ENCODE assay signal across 10 cellular contexts in the genomic region with DNA sequence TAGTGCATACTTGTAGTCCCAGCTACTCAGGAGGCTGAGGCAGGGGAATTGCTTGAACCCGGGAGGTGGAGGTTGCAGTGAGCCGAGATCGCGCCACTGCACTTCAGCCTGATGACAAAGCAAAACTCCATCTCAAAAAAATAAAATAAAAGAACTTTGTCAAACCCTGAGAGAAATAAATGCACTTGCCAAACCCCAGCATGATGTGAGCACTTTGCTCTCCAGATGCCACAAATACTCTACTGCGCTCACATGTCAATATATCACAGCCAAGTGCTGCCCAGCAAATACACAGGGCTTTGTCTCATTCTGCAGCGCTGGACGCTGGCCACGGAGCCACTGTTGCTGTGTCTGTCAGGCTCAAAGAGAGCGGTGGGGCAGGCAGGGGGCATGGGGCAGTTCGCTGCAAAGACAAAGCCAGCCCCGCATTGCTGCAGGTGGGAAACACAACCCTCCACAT. TPM values are rescaled to one million over a fixed set of nuclear protein-coding genes. Genes with fewer than 3 reads are reported as not detected.
DNase-seq lines count a peak whose midpoint lies in the region; ATAC-seq and TF ChIP-seq lines count a peak whose summit lies in the region.
"Had no signal": no experiment of that assay in that cellular context is flagged by ENCODE, and none has a peak within 500 bp of the region (broad histone marks: within the 10 kb centered on the region; RNA-seq: fewer than 3 reads in every experiment).

No MANE protein-coding gene starts in this region.

- CTCF ChIA-PET in RWPE1 (lab: Yijun Ruan, JAX) = no interaction called here

- peaks cover 0 to 9% of the 10 kb centered on the region in 2 donors for H3K36me3 Mint-ChIP-seq in CD14-positive monocyte
- H3K36me3 Mint-ChIP-seq in activated T-helper 2 cell treated with anti-CD3 and anti-CD28 coated beads, Interferon-gamma antibody, Interleukin-2, Interleukin-4, amounts not matched to agents 10 μg/mL and 5 μg/mL and 100 μg/mL, durations not matched to agents 14 hours and 24 hours and 36 hours (ENCODE audit: low read depth) = no peaks in the 10 kb centered on the region

- POLR2A ChIA-PET in RWPE1 (lab: Yijun Ruan, JAX; ENCODE audit: low non-redundant PET) = no interaction called here

- peaks cover 85% of the 10 kb centered on the region for H3K4me1 Mint-ChIP-seq in CD14-positive monocyte
- peaks cover 6% of the 10 kb centered on the region for H3K4me1 Mint-ChIP-seq in activated T-helper 2 cell treated with anti-CD3 and anti-CD28 coated beads, Interferon-gamma antibody, Interleukin-2, Interleukin-4, amounts not matched to agents 10 μg/mL and 5 μg/mL and 100 μg/mL, durations not matched to agents 14 hours and 24 hours and 36 hours (ENCODE audit: low read depth)

- H3K27me3 Mint-ChIP-seq in CD14-positive monocyte (ENCODE audit: low read depth in 3 of 3) = peaks cover 0 to 3% (median 0%) of the 10 kb centered on the region in 3 donors
- H3K27me3 Mint-ChIP-seq in activated T-helper 2 cell treated with anti-CD3 and anti-CD28 coated beads, Interferon-gamma antibody, Interleukin-2, Interleukin-4, amounts not matched to agents 10 μg/mL and 5 μg/mL and 100 μg/mL, durations not matched to agents 14 hours and 24 hours and 36 hours (ENCODE audit: low read depth) = peaks cover 28% of the 10 kb centered on the region

- peak; percentile 72 for ATAC-seq in Right ventricle myocardium superior (ENCODE audit: poor library complexity)

- H3K9me3 Mint-ChIP-seq in CD14-positive monocyte = peaks cover 0 to 6% (median 0%) of the 10 kb centered on the region in 7 donors
- H3K9me3 Mint-ChIP-seq in activated T-helper 2 cell treated with anti-CD3 and anti-CD28 coated beads, Interferon-gamma antibody, Interleukin-2, Interleukin-4, amounts not matched to agents 10 μg/mL and 5 μg/mL and 100 μg/mL, durations not matched to agents 14 hours and 24 hours and 36 hours = no peaks in the 10 kb centered on the region

- H3K4me3 Mint-ChIP-seq in CD14-positive monocyte = peak overlapping the region in 1 of 2 donors; percentile 17
- no peak overlapping the region for H3K4me3 Mint-ChIP-seq in activated T-helper 2 cell treated with anti-CD3 and anti-CD28 coated beads, Interferon-gamma antibody, Interleukin-2, Interleukin-4, amounts not matched to agents 10 μg/mL and 5 μg/mL and 100 μg/mL, durations not matched to agents 14 hours and 24 hours and 36 hours (ENCODE audit: low read depth)

- DNase-seq in CD14-positive monocyte (ENCODE audit: low spot score) (no peak), RWPE1 (ENCODE audit: low spot score) (no peak), Right ventricle myocardium superior (peak; percentile 84), posterior cingulate gyrus (peak; percentile 74 to 98 (median 86)), NCI-H2227 (lab: John Stamatoyannopoulos, UW; ENCODE audit: unreplicated experiment) (no peak), NCI-H1436 (lab: John Stamatoyannopoulos, UW) (no peak)
- no peak for DNase-seq in NK-92 treated with Interleukin-12 subunit alpha and Interleukin-12 subunit beta, amount 100 ng/mL, for 24 hours (lab: John Stamatoyannopoulos, UW)
- no peak for DNase-seq in activated T-helper 2 cell treated with anti-CD3 and anti-CD28 coated beads, Interferon-gamma antibody, Interleukin-2, Interleukin-4, amounts not matched to agents 10 μg/mL and 5 μg/mL and 100 μg/mL, durations not matched to agents 14 hours and 24 hours and 36 hours (ENCODE audit: low spot score)
- DNase-seq: Calu3, mesendoderm had no signal

- peak overlapping the region; percentile 58 to 98 (median 94) for H3K27ac Mint-ChIP-seq in CD14-positive monocyte
- no peak overlapping the region for H3K27ac Mint-ChIP-seq in activated T-helper 2 cell treated with anti-CD3 and anti-CD28 coated beads, Interferon-gamma antibody, Interleukin-2, Interleukin-4, amounts not matched to agents 10 μg/mL and 5 μg/mL and 100 μg/mL, durations not matched to agents 14 hours and 24 hours and 36 hours

- H3K27ac ChIP-seq in RWPE1 = peak overlapping the region; percentile 90

- TF ChIP-seq CTCF in CD14-positive monocyte (IDR thresholded peaks at IDR 0.05) = no peak
- no peak for TF ChIP-seq CTCF in RWPE1 (conservative IDR thresholded peaks at IDR 0.05; ENCODE audit: low read depth)

- intact Hi-C loops in CD14-positive monocyte (cut with micrococcal nuclease) (loop anchor here in 1 of 2 donors (5.0 kb wide), 1 partner anchor 74 kb away; no protein-coding TSS in a partner anchor), Right ventricle myocardium superior (cut with DNase I) (no loop called here), posterior cingulate gyrus (cut with DNase I) (no loop called here)
- intact Hi-C loops in activated T-helper 2 cell treated with anti-CD3 and anti-CD28 coated beads, Interferon-gamma antibody, Interleukin-2, Interleukin-4, amounts not matched to agents 10 μg/mL and 5 μg/mL and 100 μg/mL, durations not matched to agents 14 hours and 24 hours and 36 hours (cut with micrococcal nuclease) = no loop called here

RNA-seq across cellular contexts. Expression of a gene that starts 45.1 kb away (rescaled TPM):
- 100 to 1,000 TPM in 1 of 2 donors, 10 to 100 TPM in 1; 80.0 to 103 TPM for polyA plus RNA-seq in CD14-positive monocyte
- total RNA-seq in Right ventricle myocardium superior = 318 TPM
- 105 and 108 TPM in 2 replicates for total RNA-seq in activated T-helper 2 cell treated with anti-CD3 and anti-CD28 coated beads, Interferon-gamma antibody, Interleukin-2, Interleukin-4, amounts not matched to agents 10 μg/mL and 5 μg/mL and 100 μg/mL, durations not matched to agents 14 hours and 24 hours and 36 hours

Comparison
In these comparisons a context has a peak if more than half of its experiments do, and no peak if none do; other contexts are left out.
1. DNase-seq: peak in Right ventricle myocardium superior (single experiment) and posterior cingulate gyrus (10 of 10); none in CD14-positive monocyte (single experiment), RWPE1 (single experiment), NK-92 treated with Interleukin-12 subunit alpha and Interleukin-12 subunit beta, amount 100 ng/mL, for 24 hours (single experiment), NCI-H2227 (single experiment), activated T-helper 2 cell treated with anti-CD3 and anti-CD28 coated beads, Interferon-gamma antibody, Interleukin-2, Interleukin-4, amounts not matched to agents 10 μg/mL and 5 μg/mL and 100 μg/mL, durations not matched to agents 14 hours and 24 hours and 36 hours (single experiment) and NCI-H1436 (single experiment).